38 cellular contexts compared by ENCODE assay signal in the genomic region with DNA sequence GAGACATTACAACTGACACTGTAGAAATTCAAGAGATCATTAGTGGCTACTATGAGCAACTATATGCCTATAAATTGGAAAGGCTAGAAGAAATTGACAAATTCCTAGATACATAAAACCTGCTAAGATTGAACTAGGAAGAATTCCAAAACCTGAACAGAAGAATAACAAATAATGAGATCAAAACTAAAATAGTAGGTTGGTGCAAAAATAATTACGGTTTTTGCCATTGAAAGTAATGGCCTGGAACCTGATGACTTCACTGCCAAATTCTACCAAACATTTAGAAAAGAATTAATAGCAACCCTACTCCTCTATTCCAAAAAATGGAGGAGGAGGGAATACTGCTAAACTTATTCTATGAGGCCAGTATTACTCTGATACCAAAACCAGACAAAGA.
"Had no signal": no experiment of that assay in that cellular context is flagged by ENCODE, and none has a peak within 500 bp of the region (broad histone marks: within the 10 kb centered on the region; RNA-seq: fewer than 3 reads in every experiment).

No MANE protein-coding gene starts in this region.

- H3K36me3 ChIP-seq: adrenal gland, ascending aorta, brain microvascular endothelial cell, breast epithelium, cardiac muscle cell had no signal

- H3K27ac ChIP-seq: adrenal gland, ascending aorta, body of pancreas, brain microvascular endothelial cell, breast epithelium, cardiac muscle cell had no signal

- H3K4me1 ChIP-seq: adrenal gland, ascending aorta, body of pancreas, breast epithelium had no signal

- DNase-seq: activated effector memory CD4-positive, alpha-beta T cell treated with anti-CD3 and anti-CD28 coated beads, Interleukin-2, amount 50 U/mL, for 16 hours; activated effector memory CD4-positive, alpha-beta T cell treated with Interleukin-2 at 50 U/mL for 16 hours; activated gamma-delta T cell; activated gamma-delta T cell treated with Interleukin-2 at 50 U/mL for 16 hours; activated naive CD4-positive, alpha-beta T cell; activated naive CD4-positive, alpha-beta T cell treated with anti-CD3 and anti-CD28 coated beads for 36 hours; activated naive CD4-positive, alpha-beta T cell treated with anti-CD3 and anti-CD28 coated beads, Interleukin-2, amount 10 ng/mL, durations not matched to agents 7 days and 5 days; activated naive CD4-positive, alpha-beta T cell treated with anti-CD3 and anti-CD28 coated beads, Interleukin-2, amount 50 U/mL, for 16 hours; activated naive CD4-positive, alpha-beta T cell treated with Interleukin-2 at 50 U/mL for 16 hours; activated naive CD8-positive, alpha-beta T cell treated with anti-CD3 and anti-CD28 coated beads for 36 hours; activated naive CD8-positive, alpha-beta T cell treated with anti-CD3 and anti-CD28 coated beads, Interleukin-2, amount 10 ng/mL, durations not matched to agents 7 days and 5 days; activated naive CD8-positive, alpha-beta T cell treated with anti-CD3 and anti-CD28 coated beads, Interleukin-2, amount 50 U/mL, for 24 hours; activated T-cell treated with anti-CD3 and anti-CD28 coated beads, Interleukin-2, amount 50 U/mL, for 1 hour; activated T-cell treated with anti-CD3 and anti-CD28 coated beads, Interleukin-2, amount 50 U/mL, for 24 hours; activated T-cell treated with anti-CD3 and anti-CD28 coated beads, Interleukin-2, amount 50 U/mL, for 4 hours; activated T-cell treated with anti-CD3 and anti-CD28 coated beads, Interleukin-2, amount 50 U/mL, for 48 hours; activated T-cell treated with anti-CD3 and anti-CD28 coated beads, Interleukin-2, amount 50 U/mL, for 72 hours; adrenal gland; amniotic stem cell; amygdala; anterior cingulate cortex; aorta; body of pancreas; brain microvascular endothelial cell; caudate nucleus; central memory CD4-positive, alpha-beta T cell; cerebellar nuclear complex had no signal

- H3K36me3 Mint-ChIP-seq: activated naive CD4-positive, alpha-beta T cell treated with anti-CD3 and anti-CD28 coated beads, Interleukin-2, amount 10 ng/mL, durations not matched to agents 7 days and 5 days; activated naive CD4-positive, alpha-beta T cell treated with anti-CD3 and anti-CD28 coated beads, Interleukin-2, amount 50 U/mL, for 24 hours; activated naive CD8-positive, alpha-beta T cell; activated naive CD8-positive, alpha-beta T cell treated with anti-CD3 and anti-CD28 coated beads for 36 hours; activated naive CD8-positive, alpha-beta T cell treated with anti-CD3 and anti-CD28 coated beads, Interleukin-2, amount 10 ng/mL, durations not matched to agents 7 days and 5 days; brain had no signal

- H3K27ac Mint-ChIP-seq: activated naive CD4-positive, alpha-beta T cell treated with anti-CD3 and anti-CD28 coated beads for 36 hours; activated naive CD4-positive, alpha-beta T cell treated with anti-CD3 and anti-CD28 coated beads, Interleukin-2, amount 10 ng/mL, durations not matched to agents 7 days and 5 days; activated naive CD4-positive, alpha-beta T cell treated with anti-CD3 and anti-CD28 coated beads, Interleukin-2, amount 50 U/mL, for 24 hours; activated naive CD8-positive, alpha-beta T cell; activated naive CD8-positive, alpha-beta T cell treated with anti-CD3 and anti-CD28 coated beads for 36 hours; activated naive CD8-positive, alpha-beta T cell treated with anti-CD3 and anti-CD28 coated beads, Interleukin-2, amount 10 ng/mL, durations not matched to agents 7 days and 5 days; activated naive CD8-positive, alpha-beta T cell treated with anti-CD3 and anti-CD28 coated beads, Interleukin-2, amount 50 U/mL, for 24 hours; activated T-cell treated with anti-CD3 and anti-CD28 coated beads, Interleukin-2, amount 50 U/mL, for 24 hours; activated T-cell treated with anti-CD3 and anti-CD28 coated beads, Interleukin-2, amount 50 U/mL, for 72 hours; activated T-helper 1 cell treated with anti-CD3 and anti-CD28 coated beads, Interleukin-12 subunit alpha, Interleukin-12 subunit beta, Interleukin-2, Interleukin-4 antibody, amounts not matched to agents 30 ng/mL and 10 ng/mL and 1 ng/mL, durations not matched to agents 14 hours and 24 hours and 36 hours; activated T-helper 17 cell treated with anti-CD3 and anti-CD28 coated beads, Interleukin-2, amount 50 U/mL, for 72 hours; activated T-helper 2 cell treated with anti-CD3 and anti-CD28 coated beads, Interferon-gamma antibody, Interleukin-2, Interleukin-4, amounts not matched to agents 10 μg/mL and 5 μg/mL and 100 μg/mL, durations not matched to agents 14 hours and 24 hours and 36 hours; brain had no signal

- H3K27me3 ChIP-seq: adrenal gland, ascending aorta, body of pancreas, brain microvascular endothelial cell, breast epithelium, cardiac muscle cell had no signal

- H3K4me3 ChIP-seq: adrenal gland, ascending aorta, body of pancreas, breast epithelium, cardiac muscle cell had no signal

- ATAC-seq: activated naive CD8-positive, alpha-beta T cell treated with anti-CD3 and anti-CD28 coated beads, Interleukin-2, amount 50 U/mL, for 24 hours; activated T-cell treated with anti-CD3 and anti-CD28 coated beads, Interleukin-2, amount 50 U/mL, for 4 hours; activated T-cell treated with anti-CD3 and anti-CD28 coated beads, Interleukin-2, amount 50 U/mL, for 72 hours; activated T-helper 17 cell treated with anti-CD3 and anti-CD28 coated beads, Interleukin-2, amount 50 U/mL, for 72 hours; body of pancreas had no signal

- FAIRE-seq: astrocyte, bronchial epithelial cell had no signal

- H3K9me3 ChIP-seq: adrenal gland, body of pancreas had no signal

- H3K9me3 Mint-ChIP-seq: activated naive CD4-positive, alpha-beta T cell treated with anti-CD3 and anti-CD28 coated beads for 36 hours; activated naive CD4-positive, alpha-beta T cell treated with anti-CD3 and anti-CD28 coated beads, Interleukin-2, amount 10 ng/mL, durations not matched to agents 7 days and 5 days; activated naive CD4-positive, alpha-beta T cell treated with anti-CD3 and anti-CD28 coated beads, Interleukin-2, amount 50 U/mL, for 24 hours; activated naive CD8-positive, alpha-beta T cell treated with anti-CD3 and anti-CD28 coated beads, Interleukin-2, amount 10 ng/mL, durations not matched to agents 7 days and 5 days; activated T-helper 1 cell treated with anti-CD3 and anti-CD28 coated beads, Interleukin-12 subunit alpha, Interleukin-12 subunit beta, Interleukin-2, Interleukin-4 antibody, amounts not matched to agents 30 ng/mL and 10 ng/mL and 1 ng/mL, durations not matched to agents 14 hours and 24 hours and 36 hours had no signal
